12 cellular contexts compared by ENCODE assay signal in the genomic region with DNA sequence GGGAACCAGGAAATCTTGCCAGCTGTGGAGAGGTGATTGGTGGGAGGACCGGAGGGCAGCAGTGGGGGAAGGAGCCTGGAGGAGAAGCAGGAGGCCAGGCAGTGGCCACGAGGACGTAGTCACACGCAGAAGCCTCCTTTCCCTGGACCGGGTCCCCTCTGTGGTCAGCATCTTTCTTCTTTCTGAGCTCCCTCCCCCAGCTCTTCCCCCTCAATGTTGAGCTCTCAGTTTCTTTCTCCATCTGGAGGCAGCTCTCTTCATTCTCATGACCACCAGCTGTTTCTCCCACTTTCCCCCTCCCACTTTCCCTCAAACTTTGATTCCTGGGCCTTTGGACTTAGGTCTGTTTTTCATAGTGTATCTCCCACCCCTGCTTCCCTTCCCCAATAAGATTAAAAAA. TPM values are rescaled to one million over a fixed set of nuclear protein-coding genes. Genes with fewer than 3 reads are reported as not detected.
DNase-seq lines count a peak whose midpoint lies in the region; ATAC-seq, FAIRE-seq and TF ChIP-seq lines count a peak whose summit lies in the region.
"Had no signal": no experiment of that assay in that cellular context is flagged by ENCODE, and none has a peak within 500 bp of the region (broad histone marks: within the 10 kb centered on the region; RNA-seq: fewer than 3 reads in every experiment).

No MANE protein-coding gene starts in this region.

- WGBS in A549 (ENCODE audit: missing lambda C conversion rate) = 89% methylated on average over 5 of the region's 5 CpGs
- 3 to 16% (median 11%) methylated on average over 5 of the region's 5 CpGs for WGBS in ovary, 3 donors

- no peaks in the 10 kb centered on the region for H3K9me3 Mint-ChIP-seq in activated CD4-positive, alpha-beta memory T cell treated with anti-CD3 and anti-CD28 coated beads for 36 hours

- intact Hi-C loops in ovary (cut with DNase I) = no loop called here
- intact Hi-C loops in activated CD4-positive, alpha-beta memory T cell treated with anti-CD3 and anti-CD28 coated beads for 36 hours (cut with micrococcal nuclease) = no loop called here

- POLR2A ChIA-PET in A549 (lab: Yijun Ruan, JAX) = interaction anchor here (3.0 kb wide), 1 partner anchor 8 kb away, joined by 66 read pairs; no protein-coding TSS in a partner anchor
- POLR2A ChIA-PET in activated CD4-positive, alpha-beta memory T cell treated with anti-CD3 and anti-CD28 coated beads for 36 hours (lab: Charles Lee) = no interaction called here

- H3K27me3 ChIP-seq in RWPE2 (ENCODE audit: insufficient read depth, poor library complexity, severe bottlenecking) = no peaks in the 10 kb centered on the region
- no peaks in the 10 kb centered on the region for H3K27me3 ChIP-seq in ovary

- no peaks in the 10 kb centered on the region for H3K4me1 Mint-ChIP-seq in activated CD4-positive, alpha-beta memory T cell treated with anti-CD3 and anti-CD28 coated beads for 36 hours (ENCODE audit: low read depth)

- H3K9me3 ChIP-seq in A549 = no peaks in the 10 kb centered on the region
- no peaks in the 10 kb centered on the region for H3K9me3 ChIP-seq in RWPE2 (ENCODE audit: severe bottlenecking)
- H3K9me3 ChIP-seq in ovary = no peaks in the 10 kb centered on the region

- no peak for TF ChIP-seq POLR2A in A549 (IDR thresholded peaks at IDR 0.05; ENCODE audit: low read length)
- no peak for TF ChIP-seq POLR2A in ovary (IDR thresholded peaks at IDR 0.05)

- H3K36me3 ChIP-seq in RWPE2 (ENCODE audit: low read depth) (peaks cover 10% of the 10 kb centered on the region), ovary (no peaks in the 10 kb centered on the region)

- H3K27ac ChIP-seq in A549 = peak overlapping the region; percentile 88 to 98
- peak overlapping the region; percentile 98 for H3K27ac ChIP-seq in RWPE2 (ENCODE audit: poor library complexity, severe bottlenecking)
- peak overlapping the region; percentile 85 to 94 for H3K27ac ChIP-seq in ovary

- no peak for TF ChIP-seq RAD21 in A549 (conservative IDR thresholded peaks at IDR 0.05 in 1 of 2, IDR thresholded peaks at IDR 0.05 in 1 of 2)

- H3K4me2 ChIP-seq in A549 = peak overlapping the region; percentile 76

- H3K27ac Mint-ChIP-seq in activated CD4-positive, alpha-beta memory T cell treated with anti-CD3 and anti-CD28 coated beads for 36 hours = no peak overlapping the region

- H3K4me1 ChIP-seq in A549 (peaks cover 95% of the 10 kb centered on the region), RWPE2 (ENCODE audit: insufficient read depth, poor library complexity, severe bottlenecking) (peaks cover 57% of the 10 kb centered on the region), ovary (ENCODE audit: insufficient read depth) (peaks cover 54% of the 10 kb centered on the region)

- DNase-seq in A549 (ENCODE audit: low read depth in 1 of 2, low spot score in 1 of 2) (no peak), RWPE2 (ENCODE audit: low spot score) (no peak), fibroblast of the aortic adventitia (ENCODE audit: low read depth) (peak; percentile 43), ovary (peak in 2 of 5 donors; percentile 56 to 61), dermis blood vessel endothelial cell (no peak), DMS153 (lab: John Stamatoyannopoulos, UW) (no peak), T-helper 9 cell (no peak)
- DNase-seq in activated CD4-positive, alpha-beta memory T cell treated with anti-CD3 and anti-CD28 coated beads for 36 hours = no peak
- DNase-seq: activated CD8-positive, alpha-beta memory T cell treated with anti-CD3 and anti-CD28 coated beads, Interleukin-2, amount 50 U/mL, for 4 hours; AML-193; central memory CD4-positive, alpha-beta T cell; NCI-H446 treated with DMSO at 0.1 percent for 48 hours had no signal

- H3K27me3 Mint-ChIP-seq in activated CD4-positive, alpha-beta memory T cell treated with anti-CD3 and anti-CD28 coated beads for 36 hours = peaks cover 22% of the 10 kb centered on the region

- ATAC-seq in A549 (no peak), RWPE2 (ENCODE audit: low read depth) (no peak)

- H3K4me3 Mint-ChIP-seq in activated CD4-positive, alpha-beta memory T cell treated with anti-CD3 and anti-CD28 coated beads for 36 hours = no peak overlapping the region

- CTCF ChIA-PET in A549 (lab: Yijun Ruan, JAX) = interaction anchor here (1.7 to 49.7 kb wide), 5 partner anchors 14 to 110 kb away, joined by 5 to 1281 read pairs (median 9); a partner anchor contains a TSS
- CTCF ChIA-PET in activated CD4-positive, alpha-beta memory T cell treated with anti-CD3 and anti-CD28 coated beads for 36 hours (lab: Charles Lee) = interaction anchor here (1.0 kb wide), 1 partner anchor 25 kb away, joined by 3 read pairs; no protein-coding TSS in a partner anchor

- TF ChIP-seq CTCF in A549 (IDR thresholded peaks at IDR 0.05) (no peak), RWPE2 (IDR thresholded peaks at IDR 0.05; ENCODE audit: poor library complexity, severe bottlenecking) (no peak), fibroblast of the aortic adventitia (IDR thresholded peaks at IDR 0.05; ENCODE audit: insufficient read depth, low read length) (no peak), ovary (IDR thresholded peaks at IDR 0.05) (no peak)

- TF ChIP-seq EP300 in A549 (IDR thresholded peaks at IDR 0.05) = no peak
- TF ChIP-seq EP300 in ovary (IDR thresholded peaks at IDR 0.05) = no peak

- no peak for FAIRE-seq in A549 (lab: Jason Lieb, UNC)

- no peaks in the 10 kb centered on the region for H3K36me3 Mint-ChIP-seq in activated CD4-positive, alpha-beta memory T cell treated with anti-CD3 and anti-CD28 coated beads for 36 hours

- no peak overlapping the region for H3K4me3 ChIP-seq in A549
- H3K4me3 ChIP-seq in RWPE2 (ENCODE audit: severe bottlenecking) = no peak overlapping the region
- H3K4me3 ChIP-seq in fibroblast of the aortic adventitia (ENCODE audit: low read depth, low read length) = peak overlapping the region; percentile 23
- no peak overlapping the region for H3K4me3 ChIP-seq in ovary

TF ChIP-seq in A549, 52 proteins besides CTCF, POLR2A, EP300 and RAD21:
- TF ChIP-seq MAZ (IDR thresholded peaks at IDR 0.05; ENCODE audit: borderline replicate concordance, low read depth, low read length) (no peak), ZFP36 (IDR thresholded peaks at IDR 0.05; ENCODE audit: borderline replicate concordance, partially characterized antibody) (no peak)
- TF ChIP-seq, protein P1, sequence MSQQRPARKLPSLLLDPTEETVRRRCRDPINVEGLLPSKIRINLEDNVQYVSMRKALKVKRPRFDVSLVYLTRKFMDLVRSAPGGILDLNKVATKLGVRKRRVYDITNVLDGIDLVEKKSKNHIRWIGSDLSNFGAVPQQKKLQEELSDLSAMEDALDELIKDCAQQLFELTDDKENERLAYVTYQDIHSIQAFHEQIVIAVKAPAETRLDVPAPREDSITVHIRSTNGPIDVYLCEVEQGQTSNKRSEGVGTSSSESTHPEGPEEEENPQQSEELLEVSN (IDR thresholded peaks at IDR 0.05; ENCODE audit: borderline replicate concordance, low read depth) = no peak

RNA-seq across cellular contexts. Expression of a gene that starts 18.3 kb away (rescaled TPM):
- polyA plus RNA-seq in A549 (2011; rRNA removed) = 18.7 and 26.2 TPM in 2 replicates
- polyA plus RNA-seq in A549 (2012; cell fraction: cytosol; rRNA removed) = 18.7 and 25.7 TPM in 2 replicates
- polyA plus RNA-seq in A549 (2012; cell fraction: nucleus; rRNA removed) = 56.7 and 57.8 TPM in 2 replicates
- polyA plus RNA-seq in A549 (2017; fragmentation: RNase III; extraction: RNeasy Plus Mini Kit Qiagen cat#74134 plus additional on column Dnase treatment) = 41.3 to 43.8 TPM (median 41.3 TPM) in 3 replicates
- polyA minus RNA-seq in A549 (2011; rRNA and poly(A)+ RNA removed) = 41.2 and 49.0 TPM in 2 replicates
- 96.8 and 96.9 TPM in 2 replicates for total RNA-seq in fibroblast of the aortic adventitia (ENCODE audit: low replicate concordance)
- total RNA-seq in ovary = 10 to 100 TPM; 29.9 to 90.0 (median 71.2) TPM
- polyA plus RNA-seq in ovary = 10 to 100 TPM; 36.1 to 45.5 TPM
- 28.2 and 35.4 TPM in 2 replicates for total RNA-seq in dermis blood vessel endothelial cell
- not detected for total RNA-seq in activated CD4-positive, alpha-beta memory T cell treated with anti-CD3 and anti-CD28 coated beads for 36 hours

Comparison
In these comparisons a context has a peak if more than half of its experiments do, and no peak if none do; other contexts are left out.
1. RNA of a gene that starts 18.3 kb away (total RNA-seq): 96.8 to 96.9 TPM in fibroblast of the aortic adventitia, 29.9 to 90.0 TPM in ovary and 28.2 to 35.4 TPM in dermis blood vessel endothelial cell; not detected in activated CD4-positive, alpha-beta memory T cell treated with anti-CD3 and anti-CD28 coated beads for 36 hours; every median in the first group is over 10 times any median in the second.
2. Peak in every context shown above with its lines, with median percentiles within 50 percentile points of each other: H3K27ac ChIP-seq.